ENCODE assay signal across 2 cellular contexts in genomic region chr20:9516658-9516987, GRCh38.
TF ChIP-seq lines count a peak whose summit lies in the region.

No MANE protein-coding gene starts in this region.

TF ChIP-seq in IMR-90, 13 proteins besides CTCF, POLR2A, EP300 and RAD21:
- TF ChIP-seq RFX5 (IDR thresholded peaks at IDR 0.05; ENCODE audit: low read depth, low read length) = no peak
- no peak for TF ChIP-seq MXI1 (IDR thresholded peaks at IDR 0.05; ENCODE audit: borderline replicate concordance, low read depth, low read length)
- no peak for TF ChIP-seq NFE2L2 (IDR thresholded peaks at IDR 0.05; ENCODE audit: low read depth, low read length)
- no peak for TF ChIP-seq SMC3 (IDR thresholded peaks at IDR 0.05; ENCODE audit: low read depth, low read length)
- TF ChIP-seq RCOR1 (IDR thresholded peaks at IDR 0.05; ENCODE audit: insufficient replicate concordance, low read length) = no peak
- no peak for TF ChIP-seq MAFK (IDR thresholded peaks at IDR 0.05; ENCODE audit: low read depth, low read length)
- TF ChIP-seq BHLHE40 (IDR thresholded peaks at IDR 0.05; ENCODE audit: low read depth, low read length) = no peak
- no peak for TF ChIP-seq ELK1 (IDR thresholded peaks at IDR 0.05; ENCODE audit: borderline replicate concordance, low read depth, low read length)
- no peak for TF ChIP-seq FOS (IDR thresholded peaks at IDR 0.05; ENCODE audit: low read depth, low read length)
- no peak for TF ChIP-seq MAZ (IDR thresholded peaks at IDR 0.05; ENCODE audit: borderline replicate concordance, low read depth, low read length)

TF ChIP-seq in endothelial cell of umbilical vein, 7 proteins besides CTCF, POLR2A, EP300 and RAD21:
- TF ChIP-seq JUN (IDR thresholded peaks at IDR 0.05; ENCODE audit: borderline replicate concordance, insufficient read depth, insufficient read length, low read depth) (no peak), EZH2 (IDR thresholded peaks at IDR 0.05; ENCODE audit: borderline replicate concordance, low read depth, low read length, severe bottlenecking) (no peak), MYC (IDR thresholded peaks at IDR 0.05; ENCODE audit: low read depth, low read length) (no peak), MAX (IDR thresholded peaks at IDR 0.05; ENCODE audit: insufficient read depth, insufficient read length) (no peak)
